19 cellular contexts compared by ENCODE assay signal in the genomic region with DNA sequence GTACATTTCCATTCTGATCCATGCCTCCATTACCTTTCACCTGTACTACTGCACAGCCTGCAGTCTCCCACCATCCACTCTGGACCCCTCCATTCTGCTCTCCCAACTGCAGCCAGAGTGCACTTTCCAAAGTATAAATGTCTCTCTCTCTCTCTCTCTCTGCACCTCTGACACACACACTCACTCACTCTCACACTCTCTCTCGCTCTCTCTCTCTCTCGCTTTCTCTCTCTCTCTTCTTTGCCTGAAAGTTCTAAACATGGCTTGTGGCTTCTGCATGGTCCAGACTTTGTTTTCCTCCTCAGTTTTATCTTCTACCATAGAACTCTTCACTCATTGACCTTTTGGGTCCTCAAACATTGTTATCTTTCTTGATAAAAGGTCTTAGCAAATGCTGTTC.
A peak's percentile ranks its signal among the peaks of the same experiment; 100 is the strongest.
DNase-seq lines count a peak whose midpoint lies in the region; ATAC-seq and TF ChIP-seq lines count a peak whose summit lies in the region.
"Had no signal": no experiment of that assay in that cellular context is flagged by ENCODE, and none has a peak within 500 bp of the region (broad histone marks: within the 10 kb centered on the region; RNA-seq: fewer than 3 reads in every experiment).

No MANE protein-coding gene starts in this region.

- ATAC-seq in right cardiac atrium, result no peak
- no peak for ATAC-seq in stimulated activated memory B cell treated with anti-CD40 and anti-IgM and Interleukin-4, amounts not matched to agents 10 μg/mL and 1 μg/mL and 100 μg/mL, for 72 hours
- ATAC-seq: A549; CD8-positive, alpha-beta T cell; HepG2 had no signal

- H3K9me3 ChIP-seq in cardiac muscle cell (ENCODE audit: low read depth) (no peaks in the 10 kb centered on the region), right cardiac atrium (ENCODE audit: control insufficient read depth, low read length) (no peaks in the 10 kb centered on the region)
- H3K9me3 ChIP-seq: A549 had no signal

- H3K27me3 Mint-ChIP-seq in endothelial cell (ENCODE audit: unreplicated experiment), result peaks cover 4% of the 10 kb centered on the region
- H3K27me3 Mint-ChIP-seq in stimulated activated memory B cell treated with anti-CD40 and anti-IgM and Interleukin-4, amounts not matched to agents 10 μg/mL and 1 μg/mL and 100 μg/mL, for 72 hours, result no peaks in the 10 kb centered on the region
- H3K27me3 Mint-ChIP-seq: IgD-negative memory B cell had no signal

- no peak overlapping the region for H3K4me3 ChIP-seq in cardiac muscle cell
- no peak overlapping the region for H3K4me3 ChIP-seq in right cardiac atrium (ENCODE audit: low read length)
- H3K4me3 ChIP-seq: A549; BLaER1 treated with 17β-estradiol and CSF1 and Interleukin-3, amounts not matched to agents 10 nM and 100 nM had no signal

- TF ChIP-seq CTCF in cardiac muscle cell (IDR thresholded peaks at IDR 0.05; ENCODE audit: low read depth, low read length) (no peak), endothelial cell (IDR thresholded peaks at IDR 0.05; ENCODE audit: unreplicated experiment) (no peak), GM10248 (IDR thresholded peaks at IDR 0.05; ENCODE audit: control extremely low read depth, extremely low read depth, low read depth, missing control alignments) (no peak)

- peaks cover 5% of the 10 kb centered on the region for H3K36me3 Mint-ChIP-seq in endothelial cell (ENCODE audit: low read depth, unreplicated experiment)
- H3K36me3 Mint-ChIP-seq in stimulated activated memory B cell treated with anti-CD40 and anti-IgM and Interleukin-4, amounts not matched to agents 10 μg/mL and 1 μg/mL and 100 μg/mL, for 72 hours, result peaks cover 58% of the 10 kb centered on the region

- no peaks in the 10 kb centered on the region for H3K9me3 Mint-ChIP-seq in endothelial cell (ENCODE audit: unreplicated experiment)
- H3K9me3 Mint-ChIP-seq in stimulated activated memory B cell treated with anti-CD40 and anti-IgM and Interleukin-4, amounts not matched to agents 10 μg/mL and 1 μg/mL and 100 μg/mL, for 72 hours, result no peaks in the 10 kb centered on the region
- H3K9me3 Mint-ChIP-seq: CD8-positive, alpha-beta T cell; H9; IgD-negative memory B cell had no signal

- H3K27ac ChIP-seq in cardiac muscle cell (peak overlapping the region; percentile 89), right cardiac atrium (ENCODE audit: low read length) (no peak overlapping the region)
- H3K27ac ChIP-seq: 22Rv1; A549; BLaER1 treated with 17β-estradiol and CSF1 and Interleukin-3, amounts not matched to agents 10 nM and 100 nM had no signal

- intact Hi-C loops in right cardiac atrium (cut with DNase I), result no loop called here

- POLR2A ChIA-PET in GM10248 (lab: Yijun Ruan, JAX), result no interaction called here

- H3K27ac Mint-ChIP-seq in endothelial cell (ENCODE audit: unreplicated experiment), result peak overlapping the region; percentile 15
- peak overlapping the region; percentile 1 for H3K27ac Mint-ChIP-seq in stimulated activated memory B cell treated with anti-CD40 and anti-IgM and Interleukin-4, amounts not matched to agents 10 μg/mL and 1 μg/mL and 100 μg/mL, for 72 hours
- H3K27ac Mint-ChIP-seq: CD8-positive, alpha-beta T cell; H9 had no signal

- H3K27me3 ChIP-seq in cardiac muscle cell (no peaks in the 10 kb centered on the region), right cardiac atrium (ENCODE audit: control insufficient read depth, insufficient read depth) (no peaks in the 10 kb centered on the region)
- H3K27me3 ChIP-seq: BLaER1 treated with 17β-estradiol and CSF1 and Interleukin-3, amounts not matched to agents 10 nM and 100 nM had no signal

- no peak for DNase-seq in cardiac muscle cell (ENCODE audit: low read depth in 1 of 2, low spot score in 1 of 2)
- DNase-seq in right cardiac atrium, result no peak
- no peak for DNase-seq in endothelial cell (ENCODE audit: low spot score)
- no peak for DNase-seq in NCI-H2171 treated with DMSO at 0.1 percent for 48 hours (lab: John Stamatoyannopoulos, UW)
- DNase-seq in SKM-1 (lab: John Stamatoyannopoulos, UW; ENCODE audit: unreplicated experiment), result no peak
- DNase-seq in GM10248 (ENCODE audit: extremely low spot score), result no peak
- DNase-seq: CD8-positive, alpha-beta T cell; DMS 273 treated with DMSO at 0.1 percent for 48 hours; DMS53; DND-41; EL; H9; KBM-7 had no signal

- H3K4me3 Mint-ChIP-seq in endothelial cell (ENCODE audit: unreplicated experiment), result no peak overlapping the region
- no peak overlapping the region for H3K4me3 Mint-ChIP-seq in stimulated activated memory B cell treated with anti-CD40 and anti-IgM and Interleukin-4, amounts not matched to agents 10 μg/mL and 1 μg/mL and 100 μg/mL, for 72 hours
- H3K4me3 Mint-ChIP-seq: CD8-positive, alpha-beta T cell; H9; IgD-negative memory B cell had no signal

- CTCF ChIA-PET in GM10248 (lab: Yijun Ruan, JAX), result interaction anchor here (1.1 to 6.5 kb wide), 5 partner anchors 8 to 22 kb away, joined by 3 to 28 read pairs (median 6); no protein-coding TSS in a partner anchor

- H3K36me3 ChIP-seq in cardiac muscle cell, result no peaks in the 10 kb centered on the region

- 99% methylated on average over 2 of the region's 2 CpGs for WGBS in right cardiac atrium

- peaks cover 22% of the 10 kb centered on the region for H3K4me1 Mint-ChIP-seq in endothelial cell (ENCODE audit: unreplicated experiment)
- peaks cover 16% of the 10 kb centered on the region for H3K4me1 Mint-ChIP-seq in stimulated activated memory B cell treated with anti-CD40 and anti-IgM and Interleukin-4, amounts not matched to agents 10 μg/mL and 1 μg/mL and 100 μg/mL, for 72 hours
- H3K4me1 Mint-ChIP-seq: H9 had no signal

- peaks cover 56% of the 10 kb centered on the region for H3K4me1 ChIP-seq in cardiac muscle cell (ENCODE audit: low read depth)
- peaks cover 5% of the 10 kb centered on the region for H3K4me1 ChIP-seq in right cardiac atrium (ENCODE audit: control insufficient read depth, insufficient read depth, low read length)
- H3K4me1 ChIP-seq: A549 had no signal
